ENCODE assay signal across 29 cellular contexts in the genomic region with DNA sequence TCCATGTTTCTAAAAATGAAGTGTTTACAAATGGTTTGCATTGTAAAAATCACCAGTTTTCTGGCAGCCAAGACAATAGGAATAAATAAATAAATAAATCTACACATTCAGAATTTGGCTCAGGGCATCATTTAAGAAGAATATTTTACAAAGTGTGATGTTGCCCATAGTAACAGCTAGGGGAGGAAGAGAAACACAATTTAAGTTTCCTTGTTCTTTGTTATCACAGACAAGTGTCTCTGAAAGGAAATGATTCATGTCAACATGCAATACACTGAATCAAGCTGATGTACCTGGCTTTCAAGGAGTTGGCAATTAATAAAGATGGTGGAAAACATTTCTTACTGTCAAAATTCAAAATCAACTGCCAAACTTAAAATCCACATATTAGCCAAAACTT.
"Had no signal": no experiment of that assay in that cellular context is flagged by ENCODE, and none has a peak within 500 bp of the region (broad histone marks: within the 10 kb centered on the region; RNA-seq: fewer than 3 reads in every experiment).

No MANE protein-coding gene starts in this region.

- DNase-seq: activated CD4-positive, alpha-beta T cell treated with anti-CD3 and anti-CD28 coated beads, Interleukin-2, amount 10 ng/mL, durations not matched to agents 24 days and 14 days; activated CD4-positive, alpha-beta T cell treated with anti-CD3 and anti-CD28 coated beads, Interleukin-2, amount 50 U/mL, for 4 hours; activated CD8-positive, alpha-beta T cell treated with anti-CD3 and anti-CD28 coated beads, Interleukin-2, amount 10 ng/mL, durations not matched to agents 7 days and 5 days; activated naive CD4-positive, alpha-beta T cell treated with anti-CD3 and anti-CD28 coated beads, Interleukin-2, amount 10 ng/mL, durations not matched to agents 7 days and 5 days; activated naive CD8-positive, alpha-beta T cell treated with anti-CD3 and anti-CD28 coated beads, Interleukin-2, amount 50 U/mL, for 24 hours; activated T-cell treated with anti-CD3 and anti-CD28 coated beads, Interleukin-2, amount 50 U/mL, for 4 hours; anterior cingulate cortex; central memory CD4-positive, alpha-beta T cell; Karpas-422; KBM-7; MG63; NCI-H1048; NCI-H1105 treated with DMSO at 0.1 percent for 48 hours; NCI-H1436; NCI-H1694; NCI-H1930; NCI-H2081 treated with DMSO at 0.1 percent for 48 hours; NCI-H2171; NCI-H510A; NCI-H526; NCI-H748 treated with DMSO at 0.1 percent for 48 hours; NK-92 treated with Interleukin-12 subunit alpha and Interleukin-12 subunit beta, amount 100 ng/mL, for 24 hours; PC-3; Peyer's patch; RPMI8226; SHP77 treated with DMSO at 0.1 percent for 48 hours; SK-N-SH had no signal

- H3K36me3 ChIP-seq: MG63, Peyer's patch, SJSA1 had no signal

- H3K4me3 ChIP-seq: MG63, Peyer's patch, SJSA1 had no signal

- H3K4me2 ChIP-seq: SK-N-SH had no signal

- H3K27ac ChIP-seq: Peyer's patch, SJSA1 had no signal

- H3K27me3 ChIP-seq: MG63, Peyer's patch had no signal

- FAIRE-seq: TTC549 had no signal

- H3K9ac ChIP-seq: SK-N-SH had no signal

- H3K4me1 ChIP-seq: Peyer's patch, SJSA1 had no signal

- H3K9me3 ChIP-seq: MG63, Peyer's patch, SJSA1, SK-N-SH had no signal
